8 cellular contexts compared by ENCODE assay signal in genomic region chr1:160006312-160006940, GRCh38. TPM values are rescaled to one million over a fixed set of nuclear protein-coding genes. Genes with fewer than 3 reads are reported as not detected.
DNase-seq lines count a peak whose midpoint lies in the region; FAIRE-seq and TF ChIP-seq lines count a peak whose summit lies in the region.

No MANE protein-coding gene starts in this region.

- DNase-seq in A172 (ENCODE audit: low spot score) (peak; percentile 88), GM18507 (ENCODE audit: extremely low spot score, insufficient read length, low read depth) (peak; percentile 49), HuH-7 (ENCODE audit: low spot score) (peak; percentile 67), activated T-cell treated with anti-CD3 and anti-CD28 coated beads for 1 hour (ENCODE audit: low read depth) (peak; percentile 68), esophagus squamous epithelium (lab: John Stamatoyannopoulos, UW) (no peak), thyroid gland (peak; percentile 81 to 84)

- TF ChIP-seq CTCF in OCI-LY3 (IDR thresholded peaks at IDR 0.05; ENCODE audit: low read depth, low read length) (peak; percentile 98), esophagus squamous epithelium (IDR thresholded peaks at IDR 0.05) (peak; percentile 66 to 93 (median 84)), neutrophil (IDR thresholded peaks at IDR 0.05) (peak; percentile 64), thyroid gland (IDR thresholded peaks at IDR 0.05) (peak; percentile 48 to 88 (median 72))

- no peak overlapping the region for H3K4me2 ChIP-seq in OCI-LY3 (ENCODE audit: low read length)

- H3K27ac ChIP-seq in OCI-LY3 (ENCODE audit: low read length) (no peak overlapping the region), esophagus squamous epithelium (no peak overlapping the region), neutrophil (no peak overlapping the region), thyroid gland (no peak overlapping the region)

- intact Hi-C loops in esophagus squamous epithelium (cut with DNase I) (loop anchor here (10.0 kb wide), 1 partner anchor 202 kb away; the partner anchor contains the start of gene FCRL6), thyroid gland (cut with DNase I) (no loop called here)

- FAIRE-seq in GM18507 (lab: Jason Lieb, UNC) = peak; percentile 80

- H3K27me3 ChIP-seq in OCI-LY3 (ENCODE audit: low read depth, low read length) = peaks cover 37% of the 10 kb centered on the region
- H3K27me3 ChIP-seq in esophagus squamous epithelium = no peaks in the 10 kb centered on the region
- H3K27me3 ChIP-seq in neutrophil = no peaks in the 10 kb centered on the region
- no peaks in the 10 kb centered on the region for H3K27me3 ChIP-seq in thyroid gland

- H3K9ac ChIP-seq in OCI-LY3 (ENCODE audit: low read length) = no peak overlapping the region

- no peak overlapping the region for H3K4me3 ChIP-seq in OCI-LY3 (ENCODE audit: low read length)
- no peak overlapping the region for H3K4me3 ChIP-seq in esophagus squamous epithelium
- no peak overlapping the region for H3K4me3 ChIP-seq in neutrophil (ENCODE audit: low read depth in 1 of 2, low read length in 1 of 2)
- no peak overlapping the region for H3K4me3 ChIP-seq in thyroid gland (replicated peaks in 1 of 3)

- no peaks in the 10 kb centered on the region for H4K20me1 ChIP-seq in OCI-LY3 (ENCODE audit: insufficient read depth, low read length)

- H3K36me3 ChIP-seq in OCI-LY3 (replicated peaks; ENCODE audit: low read depth, low read length) (no peaks in the 10 kb centered on the region), esophagus squamous epithelium (no peaks in the 10 kb centered on the region), neutrophil (no peaks in the 10 kb centered on the region), thyroid gland (no peaks in the 10 kb centered on the region)

- WGBS in esophagus squamous epithelium, 2 donors = 22 to 26% methylated on average over 5 of the region's 5 CpGs
- WGBS in thyroid gland, 2 donors = 24% methylated on average over 5 of the region's 5 CpGs

- H3K79me2 ChIP-seq in OCI-LY3 (ENCODE audit: low read length) = no peaks in the 10 kb centered on the region

- H2AFZ ChIP-seq in OCI-LY3 (ENCODE audit: low read depth, low read length) = no peak overlapping the region

- no peaks in the 10 kb centered on the region for H3K4me1 ChIP-seq in OCI-LY3 (ENCODE audit: low read length)
- H3K4me1 ChIP-seq in esophagus squamous epithelium = peaks cover 0 to 4% (median 0%) of the 10 kb centered on the region in 3 donors
- no peaks in the 10 kb centered on the region for H3K4me1 ChIP-seq in neutrophil (ENCODE audit: control insufficient read depth in 1 of 2, insufficient read depth in 1 of 2, low read depth in 1 of 2, low read length in 1 of 2)
- no peaks in the 10 kb centered on the region for H3K4me1 ChIP-seq in thyroid gland

- H3K9me3 ChIP-seq in OCI-LY3 (ENCODE audit: insufficient read depth, low read length) = no peaks in the 10 kb centered on the region
- no peaks in the 10 kb centered on the region for H3K9me3 ChIP-seq in esophagus squamous epithelium
- H3K9me3 ChIP-seq in neutrophil = no peaks in the 10 kb centered on the region
- H3K9me3 ChIP-seq in thyroid gland = no peaks in the 10 kb centered on the region

- TF ChIP-seq POLR2A in esophagus squamous epithelium (IDR thresholded peaks at IDR 0.05) (no peak), thyroid gland (IDR thresholded peaks at IDR 0.05) (no peak)

RNA-seq across cellular contexts. Expression of gene PIGM, which starts 25.4 kb away (rescaled TPM):
- 11.4 and 12.8 TPM in 2 replicates for total RNA-seq in A172 (2014; rRNA removed; shearing (Covaris generic))
- 1 to 10 TPM; 2.7 to 3.8 (median 2.9) TPM for total RNA-seq in esophagus squamous epithelium
- 1 to 10 TPM; 6.7 to 10.0 (median 7.4) TPM for total RNA-seq in thyroid gland

RNA-seq across cellular contexts. Expression of gene SLAMF9, which starts 52.4 kb away (rescaled TPM):
- not detected in 2 replicates for total RNA-seq in A172 (2014; rRNA removed; shearing (Covaris generic))
- total RNA-seq in esophagus squamous epithelium (under 1 TPM in 2 of 4 donors, not detected in 2; 0.92 to 0.99 TPM), thyroid gland (not detected)
